1 cellular context compared by ENCODE assay signal in the genomic region with DNA sequence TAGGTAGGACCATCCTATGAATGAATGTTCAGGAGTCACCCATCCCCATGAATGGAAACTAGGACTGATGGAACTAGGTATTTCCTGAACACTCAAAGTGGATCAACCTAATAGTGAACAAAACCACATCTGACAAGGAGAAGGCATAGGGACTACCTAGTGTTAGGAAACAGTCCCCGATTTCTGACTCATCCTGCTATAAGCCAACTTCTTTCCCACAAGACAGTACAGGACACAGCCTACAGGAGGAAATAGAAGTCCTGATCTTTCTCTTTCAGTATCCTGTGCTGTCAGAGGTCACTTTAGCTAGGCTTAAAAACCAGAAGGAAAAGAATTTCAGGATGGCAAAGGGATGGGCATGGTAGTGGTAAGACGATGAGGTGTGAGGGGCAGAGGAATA.
TF ChIP-seq lines count a peak whose summit lies in the region.

No MANE protein-coding gene starts in this region.

TF ChIP-seq in IMR-90, 13 proteins besides CTCF, POLR2A, EP300 and RAD21 (continued from another document):
- TF ChIP-seq, protein P1, sequence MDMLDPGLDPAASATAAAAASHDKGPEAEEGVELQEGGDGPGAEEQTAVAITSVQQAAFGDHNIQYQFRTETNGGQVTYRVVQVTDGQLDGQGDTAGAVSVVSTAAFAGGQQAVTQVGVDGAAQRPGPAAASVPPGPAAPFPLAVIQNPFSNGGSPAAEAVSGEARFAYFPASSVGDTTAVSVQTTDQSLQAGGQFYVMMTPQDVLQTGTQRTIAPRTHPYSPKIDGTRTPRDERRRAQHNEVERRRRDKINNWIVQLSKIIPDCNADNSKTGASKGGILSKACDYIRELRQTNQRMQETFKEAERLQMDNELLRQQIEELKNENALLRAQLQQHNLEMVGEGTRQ (IDR thresholded peaks at IDR 0.05; ENCODE audit: low read depth, low read length): no peak
- TF ChIP-seq RCOR1 (IDR thresholded peaks at IDR 0.05; ENCODE audit: insufficient replicate concordance, low read length) (no peak), CHD1 (IDR thresholded peaks at IDR 0.05; ENCODE audit: low read depth, low read length) (no peak), BHLHE40 (IDR thresholded peaks at IDR 0.05; ENCODE audit: low read depth, low read length) (no peak), CEBPB (IDR thresholded peaks at IDR 0.05; ENCODE audit: low read depth, low read length) (no peak), SMC3 (IDR thresholded peaks at IDR 0.05; ENCODE audit: low read depth, low read length) (no peak)
TF ChIP-seq in IMR-90: peak in this region for 0.
